In the genomic region with DNA sequence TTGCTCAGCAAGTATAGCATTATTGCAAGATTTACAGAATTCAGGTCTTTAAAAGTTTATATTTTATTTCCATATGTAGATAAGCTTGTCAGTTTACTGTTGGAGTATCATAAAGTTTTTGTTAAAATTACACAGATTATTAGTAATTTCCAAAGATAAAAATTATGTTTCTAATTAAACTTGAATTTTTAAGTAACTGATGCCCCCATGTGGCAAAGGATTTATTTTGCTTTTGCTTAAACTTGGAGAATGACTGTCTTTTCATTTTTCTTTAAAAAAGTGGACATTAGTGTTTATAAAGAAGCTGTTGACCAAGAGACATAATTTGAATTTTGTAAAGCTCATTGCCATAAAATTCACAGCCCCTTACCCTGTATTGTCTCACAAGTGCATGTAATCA, we compare ENCODE assay signal across 14 cellular contexts. TPM values are rescaled to one million over a fixed set of nuclear protein-coding genes. Genes with fewer than 3 reads are reported as not detected.
DNase-seq lines count a peak whose midpoint lies in the region; ATAC-seq and TF ChIP-seq lines count a peak whose summit lies in the region.
"Had no signal": no experiment of that assay in that cellular context is flagged by ENCODE, and none has a peak within 500 bp of the region (broad histone marks: within the 10 kb centered on the region; RNA-seq: fewer than 3 reads in every experiment).

No MANE protein-coding gene starts in this region.

- H3K27me3 ChIP-seq in heart right ventricle (no peaks in the 10 kb centered on the region), PC-3 (ENCODE audit: low read length) (no peaks in the 10 kb centered on the region), smooth muscle cell (ENCODE audit: low read depth) (no peaks in the 10 kb centered on the region), HAP-1 (ENCODE audit: low read depth) (no peaks in the 10 kb centered on the region), uterus (no peaks in the 10 kb centered on the region)
- H3K27me3 ChIP-seq: BLaER1 treated with 17β-estradiol and CSF1 and Interleukin-3, amounts not matched to agents 10 nM and 100 nM; gastroesophageal sphincter; SJSA1 had no signal

- TF ChIP-seq CTCF in heart right ventricle (IDR thresholded peaks at IDR 0.05), result peak in 5 of 9 donors; percentile 23 to 41 (median 37)
- TF ChIP-seq CTCF in PC-3 (conservative IDR thresholded peaks at IDR 0.05; ENCODE audit: low read depth, low read length), result peak; percentile 61
- peak; percentile 24 for TF ChIP-seq CTCF in smooth muscle cell (IDR thresholded peaks at IDR 0.05; ENCODE audit: borderline replicate concordance, insufficient read depth, poor library complexity, severe bottlenecking)
- TF ChIP-seq CTCF in uterus (IDR thresholded peaks at IDR 0.05), result no peak

- no peak for TF ChIP-seq POLR2A in uterus (IDR thresholded peaks at IDR 0.05)

- H3K79me2 ChIP-seq in PC-3 (ENCODE audit: low read length) (no peaks in the 10 kb centered on the region), smooth muscle cell (ENCODE audit: low read depth) (no peaks in the 10 kb centered on the region)

- in situ Hi-C loops in HAP-1 (cut with MboI; ENCODE audit: low sequenced_read_pairs), result no loop called here

- H3K4me2 ChIP-seq in PC-3 (ENCODE audit: low read length) (no peak overlapping the region), smooth muscle cell (no peak overlapping the region)
- H3K4me2 ChIP-seq: BLaER1 treated with 17β-estradiol and CSF1 and Interleukin-3, amounts not matched to agents 10 nM and 100 nM had no signal

- DNase-seq in heart right ventricle, result no peak
- no peak for DNase-seq in Right ventricle myocardium inferior (ENCODE audit: missing footprints)
- DNase-seq in PC-3, result no peak
- DNase-seq in fibroblast of gingiva (ENCODE audit: low read depth), result peak; percentile 16
- DNase-seq in smooth muscle cell (lab: John Stamatoyannopoulos, UW; ENCODE audit: unreplicated experiment), result no peak
- DNase-seq in HAP-1 (ENCODE audit: low spot score in 2 of 2), result no peak
- no peak for DNase-seq in uterus
- DNase-seq: NCI-H446 treated with DMSO at 0.1 percent for 48 hours, psoas muscle had no signal

- BruUV-seq in PC-3 (replicated peaks; lab: Mats Ljungman, UMichigan), result no TSS peak

- intact Hi-C loops in heart right ventricle (cut with DNase I) (no loop called here), Right ventricle myocardium inferior (cut with DNase I) (no loop called here), PC-3 (cut with micrococcal nuclease) (loop anchor here (5.0 kb wide), 1 partner anchor 143 kb away; no protein-coding TSS in a partner anchor), uterus (cut with DNase I; ENCODE audit: low total_unique reads) (no loop called here)

- H3K9me3 ChIP-seq in heart right ventricle (no peaks in the 10 kb centered on the region), PC-3 (ENCODE audit: low read length) (no peaks in the 10 kb centered on the region), smooth muscle cell (replicated peaks; ENCODE audit: low read depth) (no peaks in the 10 kb centered on the region), HAP-1 (no peaks in the 10 kb centered on the region), uterus (no peaks in the 10 kb centered on the region)
- H3K9me3 ChIP-seq: gastroesophageal sphincter, psoas muscle, SJSA1 had no signal

- no peaks in the 10 kb centered on the region for H4K20me1 ChIP-seq in PC-3 (ENCODE audit: low read length)
- peaks cover under 1% of the 10 kb centered on the region for H4K20me1 ChIP-seq in smooth muscle cell (ENCODE audit: low read depth)

- H3K9me2 ChIP-seq in PC-3 (replicated peaks; ENCODE audit: low read length), result no peaks in the 10 kb centered on the region

- ATAC-seq in heart right ventricle (no peak), Right ventricle myocardium inferior (no peak), PC-3 (no peak), HG02884 (IDR thresholded peaks at IDR 0.05; ENCODE audit: unreplicated experiment) (no peak)
- ATAC-seq: activated CD4-positive, CD25-positive, alpha-beta regulatory T cell treated with anti-CD3 and anti-CD28 coated beads, Interleukin-2, amount 50 U/mL, for 24 hours; gastroesophageal sphincter; psoas muscle had no signal

- H3K9ac ChIP-seq in PC-3 (ENCODE audit: low read length), result no peak overlapping the region
- H3K9ac ChIP-seq in smooth muscle cell (ENCODE audit: low read depth), result no peak overlapping the region
- H3K9ac ChIP-seq: BLaER1 treated with 17β-estradiol and CSF1 and Interleukin-3, amounts not matched to agents 10 nM and 100 nM had no signal

- H3K27ac ChIP-seq in heart right ventricle (no peak overlapping the region), PC-3 (ENCODE audit: low read length) (no peak overlapping the region), smooth muscle cell (ENCODE audit: low read depth) (no peak overlapping the region), uterus (no peak overlapping the region)
- H3K27ac ChIP-seq: BLaER1 treated with 17β-estradiol and CSF1 and Interleukin-3, amounts not matched to agents 10 nM and 100 nM; gastroesophageal sphincter; psoas muscle; SJSA1 had no signal

- POLR2A ChIA-PET in PC-3 (lab: Charles Lee; ENCODE audit: unreplicated experiment), result no interaction called here

- H2AFZ ChIP-seq in PC-3 (ENCODE audit: low read length), result no peak overlapping the region
- H2AFZ ChIP-seq in smooth muscle cell (ENCODE audit: low read depth), result no peak overlapping the region

- H3K36me3 ChIP-seq in heart right ventricle, result peaks cover 0 to 63% (median 5%) of the 10 kb centered on the region in 9 donors
- peaks cover 5% of the 10 kb centered on the region; the same call in 1 of the 2 replicates for H3K36me3 ChIP-seq in PC-3 (ENCODE audit: low read depth, low read length)
- no peaks in the 10 kb centered on the region for H3K36me3 ChIP-seq in smooth muscle cell (ENCODE audit: low read depth)
- H3K36me3 ChIP-seq in HAP-1 (replicated peaks), result peaks cover 24% of the 10 kb centered on the region
- no peaks in the 10 kb centered on the region for H3K36me3 ChIP-seq in uterus

- H3F3A ChIP-seq in PC-3 (ENCODE audit: low read length, unreplicated experiment) (no peaks in the 10 kb centered on the region), smooth muscle cell (ENCODE audit: low read depth) (no peaks in the 10 kb centered on the region)

- H3K4me1 ChIP-seq in heart right ventricle, result no peaks in the 10 kb centered on the region
- peaks cover 12% of the 10 kb centered on the region for H3K4me1 ChIP-seq in PC-3 (ENCODE audit: insufficient read depth, low read length)
- no peaks in the 10 kb centered on the region for H3K4me1 ChIP-seq in smooth muscle cell (ENCODE audit: low read depth)
- H3K4me1 ChIP-seq in HAP-1, result no peaks in the 10 kb centered on the region
- no peaks in the 10 kb centered on the region for H3K4me1 ChIP-seq in uterus
- H3K4me1 ChIP-seq: gastroesophageal sphincter, psoas muscle had no signal

- CTCF ChIA-PET in PC-3 (lab: Charles Lee), result no interaction called here

- H3K4me3 ChIP-seq in heart right ventricle (no peak overlapping the region), PC-3 (ENCODE audit: low read length) (no peak overlapping the region), smooth muscle cell (no peak overlapping the region), HAP-1 (no peak overlapping the region), uterus (no peak overlapping the region)
- H3K4me3 ChIP-seq: BLaER1 treated with 17β-estradiol and CSF1 and Interleukin-3, amounts not matched to agents 10 nM and 100 nM; gastroesophageal sphincter; psoas muscle; SJSA1 had no signal

RNA-seq across cellular contexts. Expression of gene ETNK1, which starts 45.8 kb away (rescaled TPM):
- total RNA-seq in heart right ventricle, result 10 to 100 TPM; 15.2 to 26.6 (median 17.0) TPM
- polyA plus RNA-seq in heart right ventricle, result 10 to 100 TPM in 1 of 2 donors, 1 to 10 TPM in 1; 4.8 to 17.1 TPM
- 17.0 TPM for total RNA-seq in Right ventricle myocardium inferior
- 17.8 and 22.2 TPM in 2 replicates for total RNA-seq in PC-3 (2014; rRNA removed)
- total RNA-seq in smooth muscle cell, result 35.7 and 64.7 TPM in 2 replicates
- polyA plus RNA-seq in smooth muscle cell, result 16.4 and 19.2 TPM in 2 replicates
- 100 to 1,000 TPM in 1 of 4 donors, 10 to 100 TPM in 3; 16.7 to 145 (median 71.7) TPM for total RNA-seq in uterus

Comparison
In these comparisons a context has a peak if more than half of its experiments do, and no peak if none do; other contexts are left out.
1. CTCF ChIP-seq: peak in heart right ventricle (5 of 9), PC-3 (single experiment) and smooth muscle cell (single experiment); none in uterus (0 of 4).